ENCODE assay signal across 8 cellular contexts in genomic region chr1:61083799-61084385, GRCh38. TPM values are rescaled to one million over a fixed set of nuclear protein-coding genes. Genes with fewer than 3 reads are reported as not detected.
DNase-seq lines count a peak whose midpoint lies in the region; ATAC-seq and TF ChIP-seq lines count a peak whose summit lies in the region.

No MANE protein-coding gene starts in this region.

- peak overlapping the region; percentile 79; the same call in 1 of the 2 replicates for H3K9ac ChIP-seq in SK-N-SH

- H3K36me3 ChIP-seq in SK-N-SH (replicated peaks in 1 of 2; ENCODE audit: control insufficient read depth in 1 of 2, insufficient read depth in 2 of 2, low read length in 1 of 2) = peaks cover 7 to 10% of the 10 kb centered on the region in 2 experiments
- peaks cover 0 to 8% of the 10 kb centered on the region in 2 donors for H3K36me3 ChIP-seq in adrenal gland (replicated peaks in 1 of 2)

- no peak for TF ChIP-seq RAD21 in SK-N-SH (IDR thresholded peaks at IDR 0.05; ENCODE audit: low read length)

- H3K9me3 ChIP-seq in SK-N-SH (no peaks in the 10 kb centered on the region), adrenal gland (replicated peaks in 1 of 3) (no peaks in the 10 kb centered on the region)

- DNase-seq in SK-N-SH (no peak), adrenal gland (peak in 1 of 7 donors; percentile 36), kidney glomerular epithelial cell (lab: John Stamatoyannopoulos, UW) (peak; percentile 46), substantia nigra (lab: John Stamatoyannopoulos, UW) (peak in 2 of 49 donors; percentile 17 to 20), sciatic nerve (ENCODE audit: low spot score) (no peak), dedifferentiated amniotic fluid mesenchymal stem cell (ENCODE audit: extremely low spot score) (no peak)

- no peaks in the 10 kb centered on the region for H3K9me2 ChIP-seq in SK-N-SH

- intact Hi-C loops in adrenal gland (cut with DNase I) = loop anchor here (10.0 kb wide), 1 partner anchor 251 kb away; no protein-coding TSS in a partner anchor
- intact Hi-C loops in sciatic nerve (cut with DNase I) = no loop called here

- TF ChIP-seq EP300 in SK-N-SH (IDR thresholded peaks at IDR 0.05; ENCODE audit: borderline replicate concordance in 1 of 2, low read depth in 1 of 2, low read length in 1 of 2) = no peak

- 23% methylated on average over 19 of the region's 19 CpGs for WGBS in SK-N-SH (ENCODE audit: low lambda C conversion rate)
- 5 to 10% (median 8%) methylated on average over 18 to 19 of the region's 19 CpGs for WGBS in adrenal gland, 4 donors

- H2AFZ ChIP-seq in SK-N-SH (ENCODE audit: low read depth) = peak overlapping the region; percentile 66; the same call in 1 of the 2 replicates

- H3K27me3 ChIP-seq in SK-N-SH (ENCODE audit: insufficient read depth) (no peaks in the 10 kb centered on the region), adrenal gland (no peaks in the 10 kb centered on the region)

- no peak for ATAC-seq in SK-N-SH treated with all-trans-retinoic acid at 6 μM for 48 hours
- no peak for ATAC-seq in GM18909 (IDR thresholded peaks at IDR 0.05; ENCODE audit: poor library complexity, unreplicated experiment)
- ATAC-seq in sciatic nerve = no peak

- peaks cover 38% of the 10 kb centered on the region for H3K79me2 ChIP-seq in SK-N-SH (ENCODE audit: insufficient read depth)

- peak overlapping the region; percentile 72 to 91 for H3K4me3 ChIP-seq in SK-N-SH (ENCODE audit: low read depth in 2 of 2, low read length in 1 of 2)
- peak overlapping the region; percentile 56 to 78 (median 68) for H3K4me3 ChIP-seq in adrenal gland

- TF ChIP-seq POLR2A in adrenal gland (IDR thresholded peaks at IDR 0.05) = no peak

- peak overlapping the region; percentile 73 for H3K4me2 ChIP-seq in SK-N-SH

- H3K27ac ChIP-seq in SK-N-SH (ENCODE audit: low read depth in 2 of 2, low read length in 1 of 2) (peak overlapping the region; percentile 19 to 34; a peak in 2 of 4 replicates), adrenal gland (peak overlapping the region; percentile 31 to 98 (median 96)), substantia nigra (ENCODE audit: low read depth, low read length, poor library complexity, severe bottlenecking) (peak overlapping the region; percentile 90)

- peaks cover 32% of the 10 kb centered on the region for H3F3A ChIP-seq in SK-N-SH (replicated peaks; ENCODE audit: insufficient read depth)

- CTCF ChIA-PET in SK-N-SH (lab: Yijun Ruan, JAX) = no interaction called here

- TF ChIP-seq CTCF in SK-N-SH (IDR thresholded peaks at IDR 0.05) (no peak), adrenal gland (IDR thresholded peaks at IDR 0.05) (no peak)

- H4K20me1 ChIP-seq in SK-N-SH (ENCODE audit: insufficient read depth) = no peaks in the 10 kb centered on the region

- peaks cover 29 to 30% of the 10 kb centered on the region in 2 experiments for H3K4me1 ChIP-seq in SK-N-SH (ENCODE audit: control insufficient read depth in 1 of 2, insufficient read depth in 2 of 2, low read depth in 1 of 2, low read length in 1 of 2)
- peaks cover 32 to 69% of the 10 kb centered on the region in 2 donors for H3K4me1 ChIP-seq in adrenal gland (replicated peaks in 1 of 2)

- POLR2A ChIA-PET in SK-N-SH (lab: Yijun Ruan, JAX) = no interaction called here

TF ChIP-seq in SK-N-SH, 30 proteins besides CTCF, POLR2A, EP300 and RAD21:
- no peak for TF ChIP-seq POLR2AphosphoS5 (IDR thresholded peaks at IDR 0.05; ENCODE audit: low read depth, low read length)
- no peak for TF ChIP-seq JUND (IDR thresholded peaks at IDR 0.05)
- TF ChIP-seq MEF2A (IDR thresholded peaks at IDR 0.05; ENCODE audit: borderline replicate concordance, low read depth) = no peak
- no peak for TF ChIP-seq MXI1 (IDR thresholded peaks at IDR 0.05; ENCODE audit: low read depth, low read length)
- TF ChIP-seq SIN3A (IDR thresholded peaks at IDR 0.05; ENCODE audit: borderline replicate concordance, low read depth, low read length) = no peak
- no peak for TF ChIP-seq EZH2phosphoT487 (IDR thresholded peaks at IDR 0.05; ENCODE audit: borderline replicate concordance, low read depth)
- no peak for TF ChIP-seq RFX5 (IDR thresholded peaks at IDR 0.05; ENCODE audit: low read length)
- no peak for TF ChIP-seq MAX (IDR thresholded peaks at IDR 0.05; ENCODE audit: low read depth)
- TF ChIP-seq TEAD4 (IDR thresholded peaks at IDR 0.05; ENCODE audit: borderline replicate concordance, insufficient read depth) = no peak
- TF ChIP-seq NFIC (IDR thresholded peaks at IDR 0.05; ENCODE audit: borderline replicate concordance) = no peak
- TF ChIP-seq USF1 (IDR thresholded peaks at IDR 0.05; ENCODE audit: borderline replicate concordance, low read depth) = no peak
- TF ChIP-seq CHD2 (IDR thresholded peaks at IDR 0.05; ENCODE audit: low read length, partially characterized antibody) = no peak
- TF ChIP-seq YY1 (IDR thresholded peaks at IDR 0.05; ENCODE audit: low read depth) = no peak
- no peak for TF ChIP-seq RCOR1 (IDR thresholded peaks at IDR 0.05; ENCODE audit: low read length)
- no peak for TF ChIP-seq TAF1 (IDR thresholded peaks at IDR 0.05; ENCODE audit: borderline replicate concordance, low read depth, low read length)
- no peak for TF ChIP-seq TCF12 (IDR thresholded peaks at IDR 0.05)
- no peak for TF ChIP-seq FOXJ3 (CRISPR knock-in tag; IDR thresholded peaks at IDR 0.05)

TF ChIP-seq in SK-N-SH treated with all-trans-retinoic acid at 6 μM for 48 hours, 23 proteins besides CTCF, POLR2A, EP300 and RAD21 (continues in another document):
- no peak for TF ChIP-seq CREB5 (CRISPR knock-in tag; IDR thresholded peaks at IDR 0.05; ENCODE audit: low read depth)
- TF ChIP-seq PPARA (CRISPR knock-in tag; IDR thresholded peaks at IDR 0.05; ENCODE audit: borderline replicate concordance) = no peak
- no peak for TF ChIP-seq ARNTL (CRISPR knock-in tag; IDR thresholded peaks at IDR 0.05; ENCODE audit: borderline replicate concordance, low read depth)
- TF ChIP-seq CSDC2 (CRISPR knock-in tag; IDR thresholded peaks at IDR 0.05) = no peak
- no peak for TF ChIP-seq ZNF565 (CRISPR knock-in tag; conservative IDR thresholded peaks at IDR 0.05; ENCODE audit: low read depth)
- no peak for TF ChIP-seq POU6F1 (CRISPR knock-in tag; IDR thresholded peaks at IDR 0.05; ENCODE audit: borderline replicate concordance, low read depth)
- no peak for TF ChIP-seq TCF4 (CRISPR knock-in tag; IDR thresholded peaks at IDR 0.05; ENCODE audit: borderline replicate concordance)
- no peak for TF ChIP-seq ZFP3 (CRISPR knock-in tag; IDR thresholded peaks at IDR 0.05)
- no peak for TF ChIP-seq PATZ1 (CRISPR knock-in tag; IDR thresholded peaks at IDR 0.05; ENCODE audit: borderline replicate concordance)
- no peak for TF ChIP-seq SNAI2 (CRISPR knock-in tag; IDR thresholded peaks at IDR 0.05)
- TF ChIP-seq ZNF8 (CRISPR knock-in tag; IDR thresholded peaks at IDR 0.05) = no peak
- no peak for TF ChIP-seq TOX (CRISPR knock-in tag; IDR thresholded peaks at IDR 0.05; ENCODE audit: borderline replicate concordance)
- no peak for TF ChIP-seq BACH2 (CRISPR knock-in tag; IDR thresholded peaks at IDR 0.05; ENCODE audit: borderline replicate concordance)

RNA-seq across cellular contexts. Expression of gene NFIA, which starts 1.5 kb away (rescaled TPM):
- polyA plus RNA-seq in SK-N-SH (2012; rRNA removed) (3.3 and 4.1 TPM in 2 replicates), adrenal gland (10 to 100 TPM; 15.6 to 26.0 (median 25.0) TPM)
- polyA plus RNA-seq in SK-N-SH (2012; cell fraction: cytosol; rRNA removed) = 2.1 and 2.7 TPM in 2 replicates
- 1.6 and 3.1 TPM in 2 replicates for polyA plus RNA-seq in SK-N-SH (2012; cell fraction: nucleus; rRNA removed)
- total RNA-seq in adrenal gland (100 to 1,000 TPM in 2 of 8 donors, 10 to 100 TPM in 6; 59.3 to 109 (median 90.2) TPM), sciatic nerve (143 TPM)

Comparison
In these comparisons a context has a peak if more than half of its experiments do, and no peak if none do; other contexts are left out.
1. H3K27ac ChIP-seq: peak in every context shown above with its lines; median percentile 96 in adrenal gland; 90 in substantia nigra; 26 in SK-N-SH.